Comparison of ENCODE assay signal across 31 cellular contexts in genomic region chr10:108615576-108616320, GRCh38.
"Had no signal": no experiment of that assay in that cellular context is flagged by ENCODE, and none has a peak within 500 bp of the region (broad histone marks: within the 10 kb centered on the region; RNA-seq: fewer than 3 reads in every experiment).

No MANE protein-coding gene starts in this region.

- H3K4me3 Mint-ChIP-seq: activated CD4-positive, alpha-beta memory T cell treated with anti-CD3 and anti-CD28 coated beads, Interleukin-2, amount 10 ng/mL, durations not matched to agents 7 days and 5 days; activated CD4-positive, alpha-beta T cell treated with anti-CD3 and anti-CD28 coated beads for 36 hours; activated CD4-positive, alpha-beta T cell treated with anti-CD3 and anti-CD28 coated beads, Interleukin-2, amount 10 ng/mL, durations not matched to agents 7 days and 5 days; activated naive CD8-positive, alpha-beta T cell; activated T-cell treated with anti-CD3 and anti-CD28 coated beads, Interleukin-2, amount 50 U/mL, for 24 hours; activated T-cell treated with anti-CD3 and anti-CD28 coated beads, Interleukin-2, amount 50 U/mL, for 72 hours; activated T-helper 17 cell treated with anti-CD3 and anti-CD28 coated beads, Interleukin-2, amount 50 U/mL, for 72 hours; central memory CD8-positive, alpha-beta T cell; dendritic cell treated with granulocyte-macrophage colony-stimulating factor and Interleukin-4, amounts not matched to agents 40 ng/mL and 50 ng/mL, for 4 days had no signal

- H3K4me3 ChIP-seq: coronary artery, dorsolateral prefrontal cortex, esophagus muscularis mucosa, gastrocnemius medialis, heart left ventricle had no signal

- H3K36me3 ChIP-seq: brain microvascular endothelial cell, esophagus muscularis mucosa, gastrocnemius medialis, heart left ventricle had no signal

- H3K4me1 Mint-ChIP-seq: activated CD4-positive, alpha-beta memory T cell treated with anti-CD3 and anti-CD28 coated beads, Interleukin-2, amount 10 ng/mL, durations not matched to agents 7 days and 5 days; activated CD4-positive, alpha-beta T cell treated with anti-CD3 and anti-CD28 coated beads for 36 hours; activated CD4-positive, alpha-beta T cell treated with anti-CD3 and anti-CD28 coated beads, Interleukin-2, amount 10 ng/mL, durations not matched to agents 7 days and 5 days; activated T-helper 17 cell treated with anti-CD3 and anti-CD28 coated beads, Interleukin-2, amount 50 U/mL, for 72 hours; central memory CD8-positive, alpha-beta T cell had no signal

- DNase-seq: activated CD4-positive, alpha-beta memory T cell treated with anti-CD3 and anti-CD28 coated beads, Interleukin-2, amount 10 ng/mL, durations not matched to agents 7 days and 5 days; activated CD4-positive, alpha-beta T cell treated with anti-CD3 and anti-CD28 coated beads for 36 hours; activated CD4-positive, alpha-beta T cell treated with anti-CD3 and anti-CD28 coated beads, Interleukin-2, amount 10 ng/mL, durations not matched to agents 7 days and 5 days; activated CD4-positive, alpha-beta T cell treated with anti-CD3 and anti-CD28 coated beads, Interleukin-2, amount 50 U/mL, for 4 hours; activated CD4-positive, CD25-positive, alpha-beta regulatory T cell; activated CD4-positive, CD25-positive, alpha-beta regulatory T cell treated with anti-CD3 and anti-CD28 coated beads, Interleukin-2, amount 50 U/mL, for 72 hours; activated CD8-positive, alpha-beta memory T cell treated with anti-CD3 and anti-CD28 coated beads, Interleukin-2, amount 50 U/mL, for 48 hours; activated effector memory CD4-positive, alpha-beta T cell treated with Interleukin-2 at 50 U/mL for 16 hours; activated gamma-delta T cell treated with Interleukin-2 at 50 U/mL for 16 hours; activated naive CD4-positive, alpha-beta T cell treated with anti-CD3 and anti-CD28 coated beads, Interleukin-2, amount 50 U/mL, for 16 hours; activated naive CD4-positive, alpha-beta T cell treated with Interleukin-2 at 50 U/mL for 16 hours; activated T-cell treated with anti-CD3 and anti-CD28 coated beads for 4 hours; activated T-cell treated with anti-CD3 and anti-CD28 coated beads, Interleukin-2, amount 50 U/mL, for 24 hours; activated T-cell treated with anti-CD3 and anti-CD28 coated beads, Interleukin-2, amount 50 U/mL, for 72 hours; amniotic stem cell; anterior cingulate cortex; brain microvascular endothelial cell; dorsolateral prefrontal cortex; effector memory CD4-positive, alpha-beta T cell; erythroblast; foreskin keratinocyte; gastrocnemius medialis; glutamatergic neuron; heart left ventricle; T-helper 2 cell had no signal

- H3K36me3 Mint-ChIP-seq: activated naive CD8-positive, alpha-beta T cell had no signal

- H3K27ac Mint-ChIP-seq: activated CD4-positive, alpha-beta memory T cell treated with anti-CD3 and anti-CD28 coated beads, Interleukin-2, amount 10 ng/mL, durations not matched to agents 7 days and 5 days; activated CD4-positive, alpha-beta T cell treated with anti-CD3 and anti-CD28 coated beads for 36 hours; activated CD4-positive, alpha-beta T cell treated with anti-CD3 and anti-CD28 coated beads, Interleukin-2, amount 10 ng/mL, durations not matched to agents 7 days and 5 days; activated naive CD8-positive, alpha-beta T cell; activated T-cell treated with anti-CD3 and anti-CD28 coated beads, Interleukin-2, amount 50 U/mL, for 24 hours; activated T-cell treated with anti-CD3 and anti-CD28 coated beads, Interleukin-2, amount 50 U/mL, for 72 hours; activated T-helper 17 cell treated with anti-CD3 and anti-CD28 coated beads, Interleukin-2, amount 50 U/mL, for 72 hours; dendritic cell treated with granulocyte-macrophage colony-stimulating factor and Interleukin-4, amounts not matched to agents 40 ng/mL and 50 ng/mL, for 4 days had no signal

- H3K27me3 Mint-ChIP-seq: activated CD4-positive, alpha-beta memory T cell treated with anti-CD3 and anti-CD28 coated beads, Interleukin-2, amount 10 ng/mL, durations not matched to agents 7 days and 5 days; activated CD4-positive, alpha-beta T cell treated with anti-CD3 and anti-CD28 coated beads for 36 hours; activated CD4-positive, alpha-beta T cell treated with anti-CD3 and anti-CD28 coated beads, Interleukin-2, amount 10 ng/mL, durations not matched to agents 7 days and 5 days; activated naive CD8-positive, alpha-beta T cell; activated T-cell treated with anti-CD3 and anti-CD28 coated beads, Interleukin-2, amount 50 U/mL, for 24 hours; activated T-helper 17 cell treated with anti-CD3 and anti-CD28 coated beads, Interleukin-2, amount 50 U/mL, for 72 hours; central memory CD8-positive, alpha-beta T cell; dendritic cell treated with granulocyte-macrophage colony-stimulating factor and Interleukin-4, amounts not matched to agents 40 ng/mL and 50 ng/mL, for 4 days had no signal

- H3K27me3 ChIP-seq: brain microvascular endothelial cell, esophagus muscularis mucosa, foreskin keratinocyte, gastrocnemius medialis, heart left ventricle had no signal

- H3K9me3 Mint-ChIP-seq: dendritic cell treated with granulocyte-macrophage colony-stimulating factor and Interleukin-4, amounts not matched to agents 40 ng/mL and 50 ng/mL, for 4 days had no signal

- H3K4me1 ChIP-seq: esophagus muscularis mucosa, foreskin keratinocyte, gastrocnemius medialis, heart left ventricle had no signal

- H3K27ac ChIP-seq: brain microvascular endothelial cell, coronary artery, dorsolateral prefrontal cortex, esophagus muscularis mucosa, foreskin keratinocyte, gastrocnemius medialis, heart left ventricle had no signal

- H3K9me3 ChIP-seq: esophagus muscularis mucosa, gastrocnemius medialis had no signal
